Comparison of ENCODE assay signal across 23 cellular contexts in the genomic region with DNA sequence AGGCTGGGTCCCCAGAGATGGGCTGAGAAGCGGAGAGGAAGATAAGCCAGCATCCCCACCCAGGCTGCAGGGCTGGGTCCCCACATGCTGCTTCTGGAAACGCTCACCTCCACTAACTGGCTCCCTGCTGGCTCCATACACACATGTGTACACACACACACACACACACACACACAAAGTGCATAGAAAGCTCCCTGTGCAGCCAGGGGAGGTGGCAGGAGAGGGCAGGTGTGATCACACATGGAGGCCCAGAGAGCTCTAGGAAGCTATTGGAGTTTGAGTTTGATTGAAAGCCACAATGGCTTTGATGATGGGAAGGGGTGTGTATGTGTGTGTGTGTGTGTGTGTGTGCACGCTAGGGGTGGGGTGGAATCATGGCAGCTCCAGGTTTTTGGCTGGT. TPM values are rescaled to one million over a fixed set of nuclear protein-coding genes. Genes with fewer than 3 reads are reported as not detected.
A peak's percentile ranks its signal among the peaks of the same experiment; 100 is the strongest.
DNase-seq lines count a peak whose midpoint lies in the region; ATAC-seq and TF ChIP-seq lines count a peak whose summit lies in the region.
"Had no signal": no experiment of that assay in that cellular context is flagged by ENCODE, and none has a peak within 500 bp of the region (broad histone marks: within the 10 kb centered on the region; RNA-seq: fewer than 3 reads in every experiment).

No MANE protein-coding gene starts in this region.

- H3K9ac ChIP-seq in DND-41 (ENCODE audit: low read depth, low read length) (no peak overlapping the region), neuronal stem cell (ENCODE audit: low read depth, low read length, poor library complexity) (no peak overlapping the region)

- H3K18ac ChIP-seq in neuronal stem cell (ENCODE audit: low read length) = no peak overlapping the region

- no peaks in the 10 kb centered on the region for H3K9me3 ChIP-seq in DND-41 (ENCODE audit: insufficient read depth, low read length, severe bottlenecking)
- H3K9me3 ChIP-seq in HEK293 (ENCODE audit: control insufficient read depth, insufficient read depth, low read depth, low read length) = no peaks in the 10 kb centered on the region
- peaks cover 2% of the 10 kb centered on the region for H3K9me3 ChIP-seq in RWPE2 (ENCODE audit: severe bottlenecking)
- H3K9me3 ChIP-seq in neuronal stem cell (replicated peaks in 1 of 2; ENCODE audit: control insufficient read depth in 2 of 2, insufficient read depth in 1 of 2, low read depth in 1 of 2, low read length in 2 of 2) = no peaks in the 10 kb centered on the region
- H3K9me3 ChIP-seq: BE2C, BLaER1 had no signal

- no peaks in the 10 kb centered on the region for H3K79me2 ChIP-seq in DND-41 (ENCODE audit: insufficient read depth, low read length)

- H4K91ac ChIP-seq in neuronal stem cell (ENCODE audit: low read depth, low read length, poor library complexity) = peak overlapping the region; percentile 65

- no peaks in the 10 kb centered on the region for H3K79me1 ChIP-seq in neuronal stem cell (ENCODE audit: low read depth, low read length)

- H3K4me2 ChIP-seq in DND-41 (ENCODE audit: insufficient read depth, low read length) (no peak overlapping the region), neuronal stem cell (ENCODE audit: insufficient read depth, low read length, poor library complexity, severe bottlenecking) (no peak overlapping the region)

- H4K8ac ChIP-seq in neuronal stem cell (ENCODE audit: low read depth, low read length) = no peak overlapping the region

- H3K4ac ChIP-seq in neuronal stem cell (ENCODE audit: low read length) = no peak overlapping the region

- DNase-seq in DND-41 (no peak), RWPE2 (ENCODE audit: low spot score) (peak; percentile 11), neuronal stem cell (ENCODE audit: low spot score) (no peak), GOT3 (lab: John Stamatoyannopoulos, UW) (no peak), activated T-cell treated with anti-CD3 and anti-CD28 coated beads for 4 hours (no peak)
- DNase-seq: 8988T; ACHN; BE2C; C1 segment of cervical spinal cord; CD4-positive, alpha-beta memory T cell; CD4-positive, CD25-positive, alpha-beta regulatory T cell; CD8-positive, alpha-beta memory T cell; COR-L47; DMS 273 treated with DMSO at 0.1 percent for 48 hours; DMS153; DMS53; DMS79; GF-D8 had no signal

- H3K14ac ChIP-seq in neuronal stem cell (ENCODE audit: low read length) = no peak overlapping the region

- no peak overlapping the region for H2BK120ac ChIP-seq in neuronal stem cell (ENCODE audit: low read depth, low read length)

- H3K27me3 ChIP-seq in DND-41 (ENCODE audit: insufficient read depth, low read length, poor library complexity) (peaks cover 15% of the 10 kb centered on the region), RWPE2 (ENCODE audit: insufficient read depth, poor library complexity, severe bottlenecking) (no peaks in the 10 kb centered on the region), neuronal stem cell (ENCODE audit: control insufficient read depth in 3 of 3, insufficient read depth in 3 of 3, low read depth in 1 of 3, low read length in 3 of 3) (no peaks in the 10 kb centered on the region)
- H3K27me3 ChIP-seq: BE2C, BLaER1 had no signal

- TF ChIP-seq CTCF in DND-41 (IDR thresholded peaks at IDR 0.05; ENCODE audit: borderline replicate concordance, extremely low read depth, low read length, poor library complexity, severe bottlenecking) = no peak
- TF ChIP-seq CTCF in HEK293 (tag by site-specific recombination; IDR thresholded peaks at IDR 0.05) = no peak
- TF ChIP-seq CTCF in RWPE2 (IDR thresholded peaks at IDR 0.05; ENCODE audit: poor library complexity, severe bottlenecking) = no peak

- POLR2A ChIA-PET in HEK293 (lab: Yijun Ruan, JAX) = no interaction called here

- H3K36me3 ChIP-seq in DND-41 (ENCODE audit: insufficient read depth, low read length) (no peaks in the 10 kb centered on the region), HEK293 (ENCODE audit: control insufficient read depth in 2 of 2, insufficient read depth in 1 of 2, low read length in 2 of 2) (no peaks in the 10 kb centered on the region), RWPE2 (ENCODE audit: low read depth) (no peaks in the 10 kb centered on the region), neuronal stem cell (replicated peaks in 1 of 2; ENCODE audit: control insufficient read depth in 2 of 2, insufficient read depth in 2 of 2, low read length in 2 of 2) (no peaks in the 10 kb centered on the region)
- H3K36me3 ChIP-seq: BE2C, BLaER1 had no signal

- H3K23ac ChIP-seq in neuronal stem cell (ENCODE audit: low read depth, low read length, poor library complexity) = no peak overlapping the region

- 0 out of 3 replicates have a peak, but pooled peaks have one; percentile 27 for ATAC-seq in DND-41 (ENCODE audit: insufficient read depth, low read depth)
- ATAC-seq in RWPE2 (ENCODE audit: low read depth) = no peak
- no peak for ATAC-seq in HG03045 (IDR thresholded peaks at IDR 0.05; ENCODE audit: unreplicated experiment)
- ATAC-seq in HG02678 (IDR thresholded peaks at IDR 0.05; ENCODE audit: unreplicated experiment) = no peak

- no peak overlapping the region for H2BK15ac ChIP-seq in neuronal stem cell (ENCODE audit: low read length)

- no peak overlapping the region for H2AK5ac ChIP-seq in neuronal stem cell (ENCODE audit: low read depth, low read length)

- no peak overlapping the region for H2BK5ac ChIP-seq in neuronal stem cell (ENCODE audit: low read length)

- no peaks in the 10 kb centered on the region for H3K4me1 ChIP-seq in DND-41 (ENCODE audit: insufficient read depth, low read length)
- H3K4me1 ChIP-seq in HEK293 (ENCODE audit: control insufficient read depth, insufficient read depth, low read length) = no peaks in the 10 kb centered on the region
- H3K4me1 ChIP-seq in RWPE2 (ENCODE audit: insufficient read depth, poor library complexity, severe bottlenecking) = no peaks in the 10 kb centered on the region
- peaks cover 0 to 2% of the 10 kb centered on the region in 2 donors for H3K4me1 ChIP-seq in neuronal stem cell (ENCODE audit: control insufficient read depth in 2 of 2, insufficient read depth in 1 of 2, low read depth in 1 of 2, low read length in 2 of 2)
- H3K4me1 ChIP-seq: BE2C had no signal

- H3K27ac ChIP-seq in DND-41 (ENCODE audit: low read length) = no peak overlapping the region
- no peak overlapping the region for H3K27ac ChIP-seq in HEK293 (ENCODE audit: extremely low read depth, low read depth, low read length)
- no peak overlapping the region for H3K27ac ChIP-seq in RWPE2 (ENCODE audit: poor library complexity, severe bottlenecking)
- no peak overlapping the region for H3K27ac ChIP-seq in neuronal stem cell (replicated peaks; ENCODE audit: low read length)

- H4K20me1 ChIP-seq in DND-41 (ENCODE audit: insufficient read depth, low read length) = no peaks in the 10 kb centered on the region
- H4K20me1 ChIP-seq: BLaER1 had no signal

- WGBS in neuronal stem cell (ENCODE audit: extremely low coverage in 2 of 2, insufficient read length in 2 of 2, insufficient replicate concordance in 1 of 2), 2 donors = no CpG with 5 or more reads among the region's 3 CpGs

- CTCF ChIA-PET in HEK293 (lab: Yijun Ruan, JAX) = interaction anchor here (0.6 kb wide), 1 partner anchor 66 kb away, joined by 4 read pairs; no protein-coding TSS in a partner anchor

- H3K4me3 ChIP-seq in DND-41 (ENCODE audit: low read depth in 1 of 2, low read length in 2 of 2) = no peak overlapping the region
- no peak overlapping the region for H3K4me3 ChIP-seq in HEK293 (ENCODE audit: low read depth, low read length)
- H3K4me3 ChIP-seq in RWPE2 (ENCODE audit: severe bottlenecking) = no peak overlapping the region
- H3K4me3 ChIP-seq in neuronal stem cell (ENCODE audit: low read length in 2 of 2) = peak overlapping the region in 1 of 2 donors; percentile 25
- H3K4me3 ChIP-seq: BLaER1 had no signal

- no peak overlapping the region for H2BK12ac ChIP-seq in neuronal stem cell (ENCODE audit: low read length)

- H2AFZ ChIP-seq in DND-41 (ENCODE audit: low read depth, low read length) = no peak overlapping the region
- no peak overlapping the region for H2AFZ ChIP-seq in neuronal stem cell (ENCODE audit: low read length)

TF ChIP-seq in HEK293, 187 proteins besides CTCF, POLR2A, EP300 and RAD21:
- TF ChIP-seq SP3 (tag by site-specific recombination; IDR thresholded peaks at IDR 0.05) = no peak
- TF ChIP-seq ZSCAN23 (tag by site-specific recombination; IDR thresholded peaks at IDR 0.05) = no peak
- TF ChIP-seq, protein P1, sequence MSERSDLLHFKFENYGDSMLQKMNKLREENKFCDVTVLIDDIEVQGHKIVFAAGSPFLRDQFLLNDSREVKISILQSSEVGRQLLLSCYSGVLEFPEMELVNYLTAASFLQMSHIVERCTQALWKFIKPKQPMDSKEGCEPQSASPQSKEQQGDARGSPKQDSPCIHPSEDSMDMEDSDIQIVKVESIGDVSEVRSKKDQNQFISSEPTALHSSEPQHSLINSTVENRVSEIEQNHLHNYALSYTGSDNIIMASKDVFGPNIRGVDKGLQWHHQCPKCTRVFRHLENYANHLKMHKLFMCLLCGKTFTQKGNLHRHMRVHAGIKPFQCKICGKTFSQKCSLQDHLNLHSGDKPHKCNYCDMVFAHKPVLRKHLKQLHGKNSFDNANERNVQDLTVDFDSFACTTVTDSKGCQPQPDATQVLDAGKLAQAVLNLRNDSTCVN (tag by site-specific recombination; optimal IDR thresholded peaks at IDR 0.05) = no peak
- no peak for TF ChIP-seq RBAK (tag by site-specific recombination; IDR thresholded peaks at IDR 0.05)
- TF ChIP-seq, protein P2, sequence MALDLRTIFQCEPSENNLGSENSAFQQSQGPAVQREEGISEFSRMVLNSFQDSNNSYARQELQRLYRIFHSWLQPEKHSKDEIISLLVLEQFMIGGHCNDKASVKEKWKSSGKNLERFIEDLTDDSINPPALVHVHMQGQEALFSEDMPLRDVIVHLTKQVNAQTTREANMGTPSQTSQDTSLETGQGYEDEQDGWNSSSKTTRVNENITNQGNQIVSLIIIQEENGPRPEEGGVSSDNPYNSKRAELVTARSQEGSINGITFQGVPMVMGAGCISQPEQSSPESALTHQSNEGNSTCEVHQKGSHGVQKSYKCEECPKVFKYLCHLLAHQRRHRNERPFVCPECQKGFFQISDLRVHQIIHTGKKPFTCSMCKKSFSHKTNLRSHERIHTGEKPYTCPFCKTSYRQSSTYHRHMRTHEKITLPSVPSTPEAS (tag by site-specific recombination; IDR thresholded peaks at IDR 0.05) = peak; percentile 62
- no peak for TF ChIP-seq ZNF776 (tag by site-specific recombination; IDR thresholded peaks at IDR 0.05; ENCODE audit: borderline replicate concordance)

RNA-seq across cellular contexts. Expression of a gene that starts 29.3 kb away (rescaled TPM):
- 0.54 TPM for polyA plus RNA-seq in neuronal stem cell (2013, experiment 1 of 2)
- polyA plus RNA-seq in neuronal stem cell (2013, experiment 2 of 2) = 0.64 TPM
- polyA plus RNA-seq: CD14-positive monocyte; CD4-positive, alpha-beta memory T cell; CD4-positive, CD25-positive, alpha-beta regulatory T cell; CD8-positive, alpha-beta memory T cell had no signal
